14 cellular contexts compared by ENCODE assay signal in genomic region chr12:120247183-120247582, GRCh38. TPM values are rescaled to one million over a fixed set of nuclear protein-coding genes. Genes with fewer than 3 reads are reported as not detected.
DNase-seq lines count a peak whose midpoint lies in the region; ATAC-seq and TF ChIP-seq lines count a peak whose summit lies in the region.
"Had no signal": no experiment of that assay in that cellular context is flagged by ENCODE, and none has a peak within 500 bp of the region (broad histone marks: within the 10 kb centered on the region; RNA-seq: fewer than 3 reads in every experiment).

No MANE protein-coding gene starts in this region.

- peak overlapping the region in 6 of 7 donors; percentile 19 to 96 (median 80) for H3K27ac Mint-ChIP-seq in CD4-positive, alpha-beta memory T cell
- peak overlapping the region; percentile 83 to 94 for H3K27ac Mint-ChIP-seq in T-cell

- no peak for TF ChIP-seq POLR2A in gastroesophageal sphincter (IDR thresholded peaks at IDR 0.05)

- 83 to 100% methylated on average over 1 to 3 of the region's 3 CpGs for WGBS in gastroesophageal sphincter (ENCODE audit: low coverage in 1 of 2), 2 donors
- 26 to 42% (median 31%) methylated on average over 3 of the region's 3 CpGs for WGBS in psoas muscle, 3 donors

- peaks cover 0 to 3% (median 0%) of the 10 kb centered on the region in 8 donors for H3K9me3 Mint-ChIP-seq in CD4-positive, alpha-beta memory T cell
- no peaks in the 10 kb centered on the region for H3K9me3 Mint-ChIP-seq in T-cell
- H3K9me3 Mint-ChIP-seq: neural crest cell had no signal

- ATAC-seq in T-cell (replicated peaks in 1 of 4) (no peak), gastroesophageal sphincter (no peak), psoas muscle (peak in 3 of 4 donors; percentile 17 to 42 (median 35)), HG02840 (IDR thresholded peaks at IDR 0.05; ENCODE audit: low FRiP score, unreplicated experiment) (no peak), HG03135 (IDR thresholded peaks at IDR 0.05; ENCODE audit: unreplicated experiment) (no peak), HG02981 (IDR thresholded peaks at IDR 0.05; ENCODE audit: unreplicated experiment) (no peak)

- POLR2A ChIA-PET in CD4-positive, alpha-beta memory T cell (lab: Charles Lee; ENCODE audit: partially characterized antibody), result interaction anchor here (4.5 to 13.9 kb wide), 5 partner anchors 8 to 46 kb away, joined by 43 to 301 read pairs (median 133); partner anchors contain the start of genes PXN, RNU4-1, RNU4-2 and RPLP0
- POLR2A ChIA-PET in T-cell (lab: Charles Lee), result interaction anchor here (0.6 to 1.3 kb wide), 4 partner anchors 7 to 247 kb away, joined by 3 to 8 read pairs (median 6); partner anchors contain the start of gene RNU4-2 (in 1 of the 2)

- no peaks in the 10 kb centered on the region for H3K9me3 ChIP-seq in CD4-positive, alpha-beta memory T cell (ENCODE audit: control insufficient read depth in 1 of 2, low read length in 2 of 2)
- H3K9me3 ChIP-seq in gastroesophageal sphincter (no peaks in the 10 kb centered on the region), psoas muscle (no peaks in the 10 kb centered on the region)

- intact Hi-C loops in CD4-positive, alpha-beta memory T cell (cut with micrococcal nuclease), result no loop called here
- intact Hi-C loops in psoas muscle (cut with DNase I), result no loop called here

- no peak for TF ChIP-seq CTCF in gastroesophageal sphincter (IDR thresholded peaks at IDR 0.05)
- TF ChIP-seq CTCF in psoas muscle (IDR thresholded peaks at IDR 0.05), result no peak

- peaks cover 85% of the 10 kb centered on the region for H3K4me1 ChIP-seq in CD4-positive, alpha-beta memory T cell (ENCODE audit: insufficient read depth, low read length)
- H3K4me1 ChIP-seq in gastroesophageal sphincter (peaks cover 8 to 93% (median 62%) of the 10 kb centered on the region in 3 donors), psoas muscle (peaks cover 84% of the 10 kb centered on the region)

- no peak for TF ChIP-seq EP300 in gastroesophageal sphincter (IDR thresholded peaks at IDR 0.05)

- no peak overlapping the region for H3K27ac ChIP-seq in CD4-positive, alpha-beta memory T cell (ENCODE audit: low read depth, low read length)
- peak overlapping the region in 3 of 4 donors; percentile 79 to 93 (median 93) for H3K27ac ChIP-seq in gastroesophageal sphincter
- peak overlapping the region; percentile 75 for H3K27ac ChIP-seq in psoas muscle

- H3K27me3 ChIP-seq in CD4-positive, alpha-beta memory T cell (ENCODE audit: insufficient read depth, low read length), result no peaks in the 10 kb centered on the region
- H3K27me3 ChIP-seq in gastroesophageal sphincter, result no peaks in the 10 kb centered on the region
- no peaks in the 10 kb centered on the region for H3K27me3 ChIP-seq in psoas muscle (ENCODE audit: insufficient read depth in 3 of 3, low read length in 2 of 3)

- no peaks in the 10 kb centered on the region for H3K36me3 ChIP-seq in CD4-positive, alpha-beta memory T cell (ENCODE audit: insufficient read depth, low read length)
- no peaks in the 10 kb centered on the region for H3K36me3 ChIP-seq in gastroesophageal sphincter
- no peaks in the 10 kb centered on the region for H3K36me3 ChIP-seq in psoas muscle (ENCODE audit: insufficient read depth in 1 of 2, low read depth in 1 of 2)

- H3K4me3 Mint-ChIP-seq in CD4-positive, alpha-beta memory T cell, result peak overlapping the region in 7 of 8 donors; percentile 3 to 93 (median 50)
- peak overlapping the region in 1 of 3 donors; percentile 63 for H3K4me3 Mint-ChIP-seq in T-cell
- H3K4me3 Mint-ChIP-seq: neural crest cell had no signal

- no peaks in the 10 kb centered on the region for H3K27me3 Mint-ChIP-seq in CD4-positive, alpha-beta memory T cell
- H3K27me3 Mint-ChIP-seq in T-cell, result no peaks in the 10 kb centered on the region

- CTCF ChIA-PET in CD4-positive, alpha-beta memory T cell (lab: Charles Lee; ENCODE audit: partially characterized antibody), result interaction anchor here (0.9 to 32.3 kb wide), 4 partner anchors 11 to 22 kb away, joined by 3 to 1075 read pairs (median 98); partner anchors contain the start of gene PXN
- CTCF ChIA-PET in T-cell (lab: Charles Lee), result interaction anchor here (1.0 to 4.1 kb wide), 7 partner anchors 8 to 46 kb away, joined by 3 to 33 read pairs (median 8); partner anchors contain the start of genes PXN (in 1 of the 2) and RPLP0 (in 1 of the 2)

- H3K4me1 Mint-ChIP-seq in CD4-positive, alpha-beta memory T cell, result peaks cover 59 to 85% (median 72%) of the 10 kb centered on the region in 4 donors
- peaks cover 73 to 81% (median 79%) of the 10 kb centered on the region in 3 donors for H3K4me1 Mint-ChIP-seq in T-cell

- H3K4me3 ChIP-seq in CD4-positive, alpha-beta memory T cell (ENCODE audit: low read length in 2 of 2), result no peak overlapping the region
- H3K4me3 ChIP-seq in gastroesophageal sphincter (peak overlapping the region in 1 of 2 donors; percentile 15), psoas muscle (peak overlapping the region; percentile 49)

- H3K36me3 Mint-ChIP-seq in CD4-positive, alpha-beta memory T cell, result peaks cover 12 to 29% of the 10 kb centered on the region in 2 donors
- H3K36me3 Mint-ChIP-seq in T-cell, result peaks cover 12% of the 10 kb centered on the region

- no peak for DNase-seq in CD4-positive, alpha-beta memory T cell
- DNase-seq in T-cell, result no peak
- DNase-seq in psoas muscle, result peak in 1 of 2 donors; percentile 53
- DNase-seq in SKM-1 treated with dmso at 0.1 percent for 144 hours (lab: John Stamatoyannopoulos, UW; ENCODE audit: unreplicated experiment), result no peak
- DNase-seq: activated CD4-positive, CD25-positive, alpha-beta regulatory T cell treated with anti-CD3 and anti-CD28 coated beads, Interleukin-2, amount 50 U/mL, for 72 hours; activated naive CD4-positive, alpha-beta T cell treated with Interleukin-2 at 50 U/mL for 16 hours; NCI-H2227 treated with DMSO at 0.1 percent for 48 hours; RPMI8226; stimulated activated CD4-positive, alpha-beta T cell treated with anti-CD3 and anti-CD28 coated beads, Interleukin-2, amount 100 ng/mL, for 48 hours had no signal

RNA-seq across cellular contexts. Expression of gene PXN, which starts 18.3 kb away (rescaled TPM):
- total RNA-seq in CD4-positive, alpha-beta memory T cell, result 100 to 1,000 TPM; 108 to 126 TPM
- 100 to 1,000 TPM in 1 of 2 donors, 10 to 100 TPM in 1; 81.7 to 115 TPM for polyA plus RNA-seq in CD4-positive, alpha-beta memory T cell
- total RNA-seq in T-cell (100 to 1,000 TPM; 128 to 202 (median 137) TPM), gastroesophageal sphincter (10 to 100 TPM; 43.2 to 80.4 (median 59.4) TPM), psoas muscle (100 to 1,000 TPM in 2 of 4 donors, 10 to 100 TPM in 2; 67.6 to 166 (median 106) TPM)
- 100 to 1,000 TPM in 1 of 3 donors, 10 to 100 TPM in 2; 64.7 to 147 (median 96.2) TPM for polyA plus RNA-seq in psoas muscle

RNA-seq across cellular contexts. Expression of gene RNU4-2, which starts 44.5 kb away (rescaled TPM):
- total RNA-seq in CD4-positive, alpha-beta memory T cell, result over 10,000 TPM in 1 of 2 experiments, 1,000 to 10,000 TPM in 1; 8,627 to 11,547 TPM
- polyA plus RNA-seq in CD4-positive, alpha-beta memory T cell, result not detected
- total RNA-seq in T-cell (over 10,000 TPM; 10,465 to 16,097 (median 12,527) TPM), gastroesophageal sphincter (under 1 TPM in 3 of 4 donors, not detected in 1; under 0.01 TPM), psoas muscle (over 10,000 TPM in 3 of 4 donors, 1,000 to 10,000 TPM in 1; 9,511 to 17,387 (median 16,401) TPM)
- polyA plus RNA-seq in psoas muscle, result not detected

RNA-seq across cellular contexts. Expression of gene RNU4-1, which starts 45.9 kb away (rescaled TPM):
- total RNA-seq in CD4-positive, alpha-beta memory T cell, result 1,000 to 10,000 TPM in 1 of 2 experiments, 100 to 1,000 TPM in 1; 925 to 1,200 TPM
- polyA plus RNA-seq in CD4-positive, alpha-beta memory T cell, result not detected
- total RNA-seq in T-cell (1,000 to 10,000 TPM; 1,482 to 2,823 (median 1,909) TPM), gastroesophageal sphincter (under 1 TPM in 1 of 4 donors, not detected in 3; under 0.01 TPM), psoas muscle (1,000 to 10,000 TPM; 1,144 to 3,144 (median 2,601) TPM)
- polyA plus RNA-seq in psoas muscle, result not detected

RNA-seq across cellular contexts. Expression of gene RPLP0, which starts 46.3 kb away (rescaled TPM):
- total RNA-seq in CD4-positive, alpha-beta memory T cell, result 1,000 to 10,000 TPM; 1,817 to 1,965 TPM
- 1,000 to 10,000 TPM; 1,342 to 2,125 TPM for polyA plus RNA-seq in CD4-positive, alpha-beta memory T cell
- 1,000 to 10,000 TPM; 1,782 to 2,711 (median 2,416) TPM for total RNA-seq in T-cell
- 1,000 to 10,000 TPM; 1,730 to 2,825 (median 2,260) TPM for total RNA-seq in gastroesophageal sphincter
- total RNA-seq in psoas muscle, result 1,000 to 10,000 TPM in 3 of 4 donors, 100 to 1,000 TPM in 1; 662 to 1,479 (median 1,333) TPM
- polyA plus RNA-seq in psoas muscle, result 1,000 to 10,000 TPM; 2,571 to 2,845 (median 2,673) TPM

RNA-seq across cellular contexts. Expression of gene GCN1, which starts 52.7 kb away (rescaled TPM):
- 100 to 1,000 TPM; 127 to 132 TPM for total RNA-seq in CD4-positive, alpha-beta memory T cell
- polyA plus RNA-seq in CD4-positive, alpha-beta memory T cell, result 10 to 100 TPM; 13.9 to 29.6 TPM
- total RNA-seq in T-cell (100 to 1,000 TPM; 139 to 171 (median 161) TPM), gastroesophageal sphincter (10 to 100 TPM; 39.3 to 82.2 (median 56.0) TPM), psoas muscle (10 to 100 TPM; 63.1 to 80.9 (median 68.6) TPM)
- 10 to 100 TPM; 19.6 to 55.7 (median 43.2) TPM for polyA plus RNA-seq in psoas muscle

Comparison
In these comparisons a context has a peak if more than half of its experiments do, and no peak if none do; other contexts are left out.
1. ATAC-seq: peak in psoas muscle (3 of 4); none in T-cell (0 of 4), gastroesophageal sphincter (single experiment), HG02840 (single experiment), HG03135 (single experiment) and HG02981 (single experiment).
2. RNA of gene RNU4-2, which starts 44.5 kb away (total RNA-seq): 9,511 to 17,387 TPM in psoas muscle, 10,465 to 16,097 TPM in T-cell and 8,627 to 11,547 TPM in CD4-positive, alpha-beta memory T cell; under 0.01 TPM in gastroesophageal sphincter; every median in the first group is over 1,000 times any median in the second.
3. RNA of gene RNU4-1, which starts 45.9 kb away (total RNA-seq): 1,144 to 3,144 TPM in psoas muscle, 1,482 to 2,823 TPM in T-cell and 925 to 1,200 TPM in CD4-positive, alpha-beta memory T cell; under 0.01 TPM in gastroesophageal sphincter; every median in the first group is over 100 times any median in the second.